In genomic region chr4:151719045-151719743, GRCh38 we compare ENCODE assay signal across 1 cellular context.
TF ChIP-seq lines count a peak whose summit lies in the region.

No MANE protein-coding gene starts in this region.

TF ChIP-seq in WTC11, 78 proteins besides CTCF, POLR2A, EP300 and RAD21 (continued from another document):
- TF ChIP-seq, protein P1, sequence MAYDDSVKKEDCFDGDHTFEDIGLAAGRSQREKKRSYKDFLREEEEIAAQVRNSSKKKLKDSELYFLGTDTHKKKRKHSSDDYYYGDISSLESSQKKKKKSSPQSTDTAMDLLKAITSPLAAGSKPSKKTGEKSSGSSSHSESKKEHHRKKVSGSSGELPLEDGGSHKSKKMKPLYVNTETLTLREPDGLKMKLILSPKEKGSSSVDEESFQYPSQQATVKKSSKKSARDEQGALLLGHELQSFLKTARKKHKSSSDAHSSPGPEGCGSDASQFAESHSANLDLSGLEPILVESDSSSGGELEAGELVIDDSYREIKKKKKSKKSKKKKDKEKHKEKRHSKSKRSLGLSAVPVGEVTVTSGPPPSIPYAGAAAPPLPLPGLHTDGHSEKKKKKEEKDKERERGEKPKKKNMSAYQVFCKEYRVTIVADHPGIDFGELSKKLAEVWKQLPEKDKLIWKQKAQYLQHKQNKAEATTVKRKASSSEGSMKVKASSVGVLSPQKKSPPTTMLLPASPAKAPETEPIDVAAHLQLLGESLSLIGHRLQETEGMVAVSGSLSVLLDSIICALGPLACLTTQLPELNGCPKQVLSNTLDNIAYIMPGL (CRISPR knock-in tag; IDR thresholded peaks at IDR 0.05): no peak
- TF ChIP-seq, protein P2, sequence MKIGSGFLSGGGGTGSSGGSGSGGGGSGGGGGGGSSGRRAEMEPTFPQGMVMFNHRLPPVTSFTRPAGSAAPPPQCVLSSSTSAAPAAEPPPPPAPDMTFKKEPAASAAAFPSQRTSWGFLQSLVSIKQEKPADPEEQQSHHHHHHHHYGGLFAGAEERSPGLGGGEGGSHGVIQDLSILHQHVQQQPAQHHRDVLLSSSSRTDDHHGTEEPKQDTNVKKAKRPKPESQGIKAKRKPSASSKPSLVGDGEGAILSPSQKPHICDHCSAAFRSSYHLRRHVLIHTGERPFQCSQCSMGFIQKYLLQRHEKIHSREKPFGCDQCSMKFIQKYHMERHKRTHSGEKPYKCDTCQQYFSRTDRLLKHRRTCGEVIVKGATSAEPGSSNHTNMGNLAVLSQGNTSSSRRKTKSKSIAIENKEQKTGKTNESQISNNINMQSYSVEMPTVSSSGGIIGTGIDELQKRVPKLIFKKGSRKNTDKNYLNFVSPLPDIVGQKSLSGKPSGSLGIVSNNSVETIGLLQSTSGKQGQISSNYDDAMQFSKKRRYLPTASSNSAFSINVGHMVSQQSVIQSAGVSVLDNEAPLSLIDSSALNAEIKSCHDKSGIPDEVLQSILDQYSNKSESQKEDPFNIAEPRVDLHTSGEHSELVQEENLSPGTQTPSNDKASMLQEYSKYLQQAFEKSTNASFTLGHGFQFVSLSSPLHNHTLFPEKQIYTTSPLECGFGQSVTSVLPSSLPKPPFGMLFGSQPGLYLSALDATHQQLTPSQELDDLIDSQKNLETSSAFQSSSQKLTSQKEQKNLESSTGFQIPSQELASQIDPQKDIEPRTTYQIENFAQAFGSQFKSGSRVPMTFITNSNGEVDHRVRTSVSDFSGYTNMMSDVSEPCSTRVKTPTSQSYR (CRISPR knock-in tag; IDR thresholded peaks at IDR 0.05): no peak
- TF ChIP-seq PRRX2 (CRISPR knock-in tag; IDR thresholded peaks at IDR 0.05) (no peak), ATF2 (CRISPR knock-in tag; IDR thresholded peaks at IDR 0.05; ENCODE audit: borderline replicate concordance, low read depth) (no peak), ZNF138 (CRISPR knock-in tag; conservative IDR thresholded peaks at IDR 0.05) (no peak), TP53 (CRISPR knock-in tag; IDR thresholded peaks at IDR 0.05) (no peak), ZNF219 (CRISPR knock-in tag; IDR thresholded peaks at IDR 0.05; ENCODE audit: borderline replicate concordance) (no peak), HMGA2 (CRISPR knock-in tag; IDR thresholded peaks at IDR 0.05) (no peak)
- TF ChIP-seq, protein P3, sequence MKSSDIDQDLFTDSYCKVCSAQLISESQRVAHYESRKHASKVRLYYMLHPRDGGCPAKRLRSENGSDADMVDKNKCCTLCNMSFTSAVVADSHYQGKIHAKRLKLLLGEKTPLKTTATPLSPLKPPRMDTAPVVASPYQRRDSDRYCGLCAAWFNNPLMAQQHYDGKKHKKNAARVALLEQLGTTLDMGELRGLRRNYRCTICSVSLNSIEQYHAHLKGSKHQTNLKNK (CRISPR knock-in tag; IDR thresholded peaks at IDR 0.05): no peak
TF ChIP-seq in WTC11: peak in this region for 0.
